Comparison of ENCODE assay signal across 9 cellular contexts in genomic region chr12:50598321-50598862, GRCh38.
DNase-seq lines count a peak whose midpoint lies in the region; ATAC-seq and TF ChIP-seq lines count a peak whose summit lies in the region.
"Had no signal": no experiment of that assay in that cellular context is flagged by ENCODE, and none has a peak within 500 bp of the region (broad histone marks: within the 10 kb centered on the region; RNA-seq: fewer than 3 reads in every experiment).

No MANE protein-coding gene starts in this region.

- H3K27ac Mint-ChIP-seq in CD4-positive, alpha-beta T cell: peak overlapping the region; percentile 16
- H3K27ac Mint-ChIP-seq in naive thymus-derived CD4-positive, alpha-beta T cell: peak overlapping the region in 8 of 9 donors; percentile 0 to 72 (median 34)

- intact Hi-C loops in CD4-positive, alpha-beta T cell (cut with DNase I, micrococcal nuclease): loop anchor here in 1 of 2 experiments (5.0 kb wide), 2 partner anchors 36 to 39 kb away; no protein-coding TSS in a partner anchor
- intact Hi-C loops in naive thymus-derived CD4-positive, alpha-beta T cell (cut with micrococcal nuclease): loop anchor here (5.0 kb wide), 2 partner anchors 46 to 66 kb away; no protein-coding TSS in a partner anchor

- in situ Hi-C loops in astrocyte of the spinal cord (cut with HindIII; ENCODE audit: low sequenced_read_pairs): no loop called here

- no peaks in the 10 kb centered on the region for H3K9me3 Mint-ChIP-seq in CD4-positive, alpha-beta T cell
- H3K9me3 Mint-ChIP-seq in naive thymus-derived CD4-positive, alpha-beta T cell: no peaks in the 10 kb centered on the region

- H3K27me3 ChIP-seq in CD4-positive, alpha-beta T cell (ENCODE audit: control insufficient read depth, insufficient read depth, low read length): no peaks in the 10 kb centered on the region
- H3K27me3 ChIP-seq in naive thymus-derived CD4-positive, alpha-beta T cell (ENCODE audit: control insufficient read depth in 2 of 2, insufficient read depth in 2 of 2, low read length in 2 of 2): no peaks in the 10 kb centered on the region

- DNase-seq in CD4-positive, alpha-beta T cell: no peak
- peak; percentile 22 for DNase-seq in astrocyte of the spinal cord (ENCODE audit: low read depth, low spot score)
- DNase-seq in naive thymus-derived CD4-positive, alpha-beta T cell: no peak
- no peak for DNase-seq in NCI-H146 treated with DMSO at 0.1 percent for 48 hours (lab: John Stamatoyannopoulos, UW; ENCODE audit: unreplicated experiment)
- DNase-seq in stimulated activated CD4-positive, alpha-beta T cell treated with anti-CD3 and anti-CD28 coated beads, Interleukin-4, amount 100 ng/mL, for 1 hour: no peak
- DNase-seq in NCI-H2171 (lab: John Stamatoyannopoulos, UW): no peak
- DNase-seq in DMS79 (lab: John Stamatoyannopoulos, UW): no peak
- DNase-seq: central memory CD4-positive, alpha-beta T cell had no signal

- no peaks in the 10 kb centered on the region for H3K4me1 ChIP-seq in HEK293 (ENCODE audit: control insufficient read depth, insufficient read depth, low read length)
- peaks cover 0 to 7% of the 10 kb centered on the region in 2 donors for H3K4me1 ChIP-seq in naive thymus-derived CD4-positive, alpha-beta T cell (ENCODE audit: control insufficient read depth in 2 of 2, insufficient read depth in 2 of 2, low read length in 2 of 2)

- no peak for TF ChIP-seq CTCF in CD4-positive, alpha-beta T cell (IDR thresholded peaks at IDR 0.05)
- TF ChIP-seq CTCF in HEK293 (tag by site-specific recombination; IDR thresholded peaks at IDR 0.05) (no peak), astrocyte of the spinal cord (IDR thresholded peaks at IDR 0.05; ENCODE audit: low read depth, low read length) (no peak)

- no peaks in the 10 kb centered on the region for H3K36me3 ChIP-seq in HEK293 (ENCODE audit: control insufficient read depth in 2 of 2, insufficient read depth in 1 of 2, low read length in 2 of 2)
- no peaks in the 10 kb centered on the region for H3K36me3 ChIP-seq in naive thymus-derived CD4-positive, alpha-beta T cell (ENCODE audit: control insufficient read depth in 2 of 3, insufficient read depth in 3 of 3, low read length in 3 of 3)

- H3K9me3 ChIP-seq in CD4-positive, alpha-beta T cell (ENCODE audit: control insufficient read depth, low read length): no peaks in the 10 kb centered on the region
- H3K9me3 ChIP-seq in HEK293 (ENCODE audit: control insufficient read depth, insufficient read depth, low read depth, low read length): no peaks in the 10 kb centered on the region
- H3K9me3 ChIP-seq in naive thymus-derived CD4-positive, alpha-beta T cell (ENCODE audit: control insufficient read depth in 2 of 3, low read length in 3 of 3): no peaks in the 10 kb centered on the region

- CTCF ChIA-PET in CD4-positive, alpha-beta T cell (lab: Charles Lee): interaction anchor here (1.7 kb wide), 1 partner anchor 40 kb away, joined by 4 read pairs; no protein-coding TSS in a partner anchor
- CTCF ChIA-PET in HEK293 (lab: Yijun Ruan, JAX): interaction anchor here (1.3 kb wide), 1 partner anchor 40 kb away, joined by 4 read pairs; no protein-coding TSS in a partner anchor
- CTCF ChIA-PET in naive thymus-derived CD4-positive, alpha-beta T cell (lab: Charles Lee): no interaction called here

- POLR2A ChIA-PET in CD4-positive, alpha-beta T cell (lab: Charles Lee): no interaction called here
- POLR2A ChIA-PET in HEK293 (lab: Yijun Ruan, JAX): no interaction called here
- POLR2A ChIA-PET in naive thymus-derived CD4-positive, alpha-beta T cell (lab: Charles Lee): interaction anchor here (1.1 kb wide), 1 partner anchor 94 kb away, joined by 5 read pairs; the partner anchor contains the start of gene DIP2B

- no peaks in the 10 kb centered on the region for H3K27me3 Mint-ChIP-seq in CD4-positive, alpha-beta T cell
- no peaks in the 10 kb centered on the region for H3K27me3 Mint-ChIP-seq in naive thymus-derived CD4-positive, alpha-beta T cell

- H3K4me3 ChIP-seq in HEK293 (ENCODE audit: low read depth, low read length): no peak overlapping the region
- no peak overlapping the region for H3K4me3 ChIP-seq in astrocyte of the spinal cord (ENCODE audit: low read depth, low read length)
- no peak overlapping the region for H3K4me3 ChIP-seq in naive thymus-derived CD4-positive, alpha-beta T cell (ENCODE audit: low read length)

- H3K36me3 Mint-ChIP-seq in CD4-positive, alpha-beta T cell (ENCODE audit: low read depth): no peaks in the 10 kb centered on the region
- H3K36me3 Mint-ChIP-seq in naive thymus-derived CD4-positive, alpha-beta T cell: peaks cover 0 to 15% (median 11%) of the 10 kb centered on the region in 5 donors

- no peak overlapping the region for H3K4me3 Mint-ChIP-seq in CD4-positive, alpha-beta T cell
- peak overlapping the region in 7 of 10 donors; percentile 10 to 62 (median 52) for H3K4me3 Mint-ChIP-seq in naive thymus-derived CD4-positive, alpha-beta T cell

- ATAC-seq in CD4-positive, alpha-beta T cell (ENCODE audit: poor library complexity): no peak
- no peak for ATAC-seq in naive thymus-derived CD4-positive, alpha-beta T cell

- H3K4me1 Mint-ChIP-seq in CD4-positive, alpha-beta T cell (ENCODE audit: low read depth): peaks cover 53% of the 10 kb centered on the region
- peaks cover 38 to 73% (median 55%) of the 10 kb centered on the region in 7 donors for H3K4me1 Mint-ChIP-seq in naive thymus-derived CD4-positive, alpha-beta T cell

- H3K27ac ChIP-seq in CD4-positive, alpha-beta T cell (ENCODE audit: low read depth, low read length): no peak overlapping the region
- H3K27ac ChIP-seq in HEK293 (ENCODE audit: extremely low read depth, low read depth, low read length): no peak overlapping the region
- no peak overlapping the region for H3K27ac ChIP-seq in naive thymus-derived CD4-positive, alpha-beta T cell (ENCODE audit: low read depth, low read length)

TF ChIP-seq in HEK293, 187 proteins besides CTCF, POLR2A, EP300 and RAD21:
- TF ChIP-seq MYNN (tag by site-specific recombination; IDR thresholded peaks at IDR 0.05; ENCODE audit: borderline replicate concordance) (no peak), ZFP69B (tag by site-specific recombination; IDR thresholded peaks at IDR 0.05) (no peak), PRDM1 (tag by site-specific recombination; IDR thresholded peaks at IDR 0.05) (peak; percentile 35; the same call in 1 of the 2 replicates), TRIM28 (IDR thresholded peaks at IDR 0.05; ENCODE audit: borderline replicate concordance, low read length) (no peak)
